ENCODE assay signal across 9 cellular contexts in genomic region chr1:217090073-217090911, GRCh38.
A peak's percentile ranks its signal among the peaks of the same experiment; 100 is the strongest.
DNase-seq lines count a peak whose midpoint lies in the region; ATAC-seq and TF ChIP-seq lines count a peak whose summit lies in the region.
"Had no signal": no experiment of that assay in that cellular context is flagged by ENCODE, and none has a peak within 500 bp of the region (broad histone marks: within the 10 kb centered on the region; RNA-seq: fewer than 3 reads in every experiment).

No MANE protein-coding gene starts in this region.

- peak overlapping the region; percentile 93 for H3K4me3 Mint-ChIP-seq in nephron progenitor cell
- no peak overlapping the region for H3K4me3 Mint-ChIP-seq in T-helper 17 cell
- H3K4me3 Mint-ChIP-seq: activated CD8-positive, alpha-beta T cell treated with anti-CD3 and anti-CD28 coated beads for 36 hours had no signal

- H3K36me3 Mint-ChIP-seq in nephron progenitor cell (ENCODE audit: low read depth) (no peaks in the 10 kb centered on the region), T-helper 17 cell (ENCODE audit: low read depth) (no peaks in the 10 kb centered on the region)

- H3K9me3 ChIP-seq in T-helper 17 cell (ENCODE audit: control insufficient read depth, low read length, poor library complexity, severe bottlenecking), result no peaks in the 10 kb centered on the region

- H3K4me1 Mint-ChIP-seq in nephron progenitor cell (peaks cover 35% of the 10 kb centered on the region), T-helper 17 cell (no peaks in the 10 kb centered on the region)

- ATAC-seq in T-helper 17 cell (no peak), GM21390 (IDR thresholded peaks at IDR 0.05; ENCODE audit: unreplicated experiment) (no peak)
- ATAC-seq: activated CD8-positive, alpha-beta T cell treated with anti-CD3 and anti-CD28 coated beads for 36 hours had no signal

- H3K27me3 Mint-ChIP-seq in nephron progenitor cell (ENCODE audit: low read depth, poor library complexity), result peaks cover 54% of the 10 kb centered on the region
- peaks cover 22% of the 10 kb centered on the region for H3K27me3 Mint-ChIP-seq in T-helper 17 cell

- H3K27ac Mint-ChIP-seq in nephron progenitor cell, result no peak overlapping the region
- no peak overlapping the region for H3K27ac Mint-ChIP-seq in T-helper 17 cell
- H3K27ac Mint-ChIP-seq: activated CD8-positive, alpha-beta T cell treated with anti-CD3 and anti-CD28 coated beads for 36 hours had no signal

- H3K9me3 Mint-ChIP-seq in nephron progenitor cell, result no peaks in the 10 kb centered on the region

- in situ Hi-C loops in ACHN (cut with HindIII; ENCODE audit: low pct_ligation_motif_present, low pct_unique_long_range_greater_than_20kb, low sequenced_read_pairs), result no loop called here

- H3K4me3 ChIP-seq in epithelial cell of proximal tubule (ENCODE audit: low read depth, low read length), result peak overlapping the region; percentile 56

- DNase-seq in ACHN, result peak; percentile 38
- peak; percentile 70 for DNase-seq in NCI-H1694 treated with DMSO at 0.1 percent for 48 hours (lab: John Stamatoyannopoulos, UW)
- DNase-seq in epithelial cell of proximal tubule (ENCODE audit: low read depth), result no peak
- DNase-seq in nephron progenitor cell, result no peak
- no peak for DNase-seq in T-helper 17 cell
- DNase-seq in NCI-H2196 treated with DMSO at 0.1 percent for 48 hours (lab: John Stamatoyannopoulos, UW; ENCODE audit: unreplicated experiment), result no peak
- DNase-seq in activated CD4-positive, alpha-beta T cell treated with anti-CD3 and anti-CD28 coated beads for 48 hours, result no peak
- DNase-seq: activated CD8-positive, alpha-beta T cell treated with anti-CD3 and anti-CD28 coated beads for 36 hours had no signal

- no peak for TF ChIP-seq CTCF in epithelial cell of proximal tubule (conservative IDR thresholded peaks at IDR 0.05; ENCODE audit: low read depth, low read length)
- TF ChIP-seq CTCF in nephron progenitor cell (IDR thresholded peaks at IDR 0.05), result no peak

Comparison
In these comparisons a context has a peak if more than half of its experiments do, and no peak if none do; other contexts are left out.
1. DNase-seq: peak in ACHN (single experiment) and NCI-H1694 treated with DMSO at 0.1 percent for 48 hours (single experiment); none in epithelial cell of proximal tubule (single experiment), nephron progenitor cell (single experiment), T-helper 17 cell (0 of 3), NCI-H2196 treated with DMSO at 0.1 percent for 48 hours (single experiment) and activated CD4-positive, alpha-beta T cell treated with anti-CD3 and anti-CD28 coated beads for 48 hours (single experiment).